Comparison of ENCODE assay signal across 8 cellular contexts in genomic region chr7:51160990-51161615, GRCh38.
DNase-seq lines count a peak whose midpoint lies in the region; ATAC-seq and TF ChIP-seq lines count a peak whose summit lies in the region.

No MANE protein-coding gene starts in this region.

- H3K4me3 ChIP-seq in OCI-LY7 (ENCODE audit: low read depth, low read length, poor library complexity, severe bottlenecking) = no peak overlapping the region
- no peak overlapping the region for H3K4me3 ChIP-seq in fibroblast of pulmonary artery (replicated peaks; ENCODE audit: low read depth, low read length)
- H3K4me3 ChIP-seq in testis = no peak overlapping the region

- peaks cover 15% of the 10 kb centered on the region for H3K4me1 Mint-ChIP-seq in activated T-helper 1 cell treated with anti-CD3 and anti-CD28 coated beads, Interleukin-12 subunit alpha, Interleukin-12 subunit beta, Interleukin-2, Interleukin-4 antibody, amounts not matched to agents 30 ng/mL and 10 ng/mL and 1 ng/mL, durations not matched to agents 14 hours and 24 hours and 36 hours (ENCODE audit: low read depth)

- H3K27ac ChIP-seq in OCI-LY7 (ENCODE audit: low read depth, low read length, poor library complexity, severe bottlenecking) (no peak overlapping the region), testis (no peak overlapping the region)

- no peak overlapping the region for H3K4me3 Mint-ChIP-seq in activated T-helper 1 cell treated with anti-CD3 and anti-CD28 coated beads, Interleukin-12 subunit alpha, Interleukin-12 subunit beta, Interleukin-2, Interleukin-4 antibody, amounts not matched to agents 30 ng/mL and 10 ng/mL and 1 ng/mL, durations not matched to agents 14 hours and 24 hours and 36 hours

- intact Hi-C loops in OCI-LY7 (cut with micrococcal nuclease; ENCODE audit: unreplicated experiment) = loop anchor here (5.0 kb wide), 2 partner anchors 266 to 1069 kb away; partner anchors contain the start of gene ZPBP
- intact Hi-C loops in activated T-helper 1 cell treated with anti-CD3 and anti-CD28 coated beads, Interleukin-12 subunit alpha, Interleukin-12 subunit beta, Interleukin-2, Interleukin-4 antibody, amounts not matched to agents 30 ng/mL and 10 ng/mL and 1 ng/mL, durations not matched to agents 14 hours and 24 hours and 36 hours (cut with micrococcal nuclease) = loop anchor here (1.0 to 10.0 kb wide), 6 partner anchors 93 to 1069 kb away; no protein-coding TSS in a partner anchor
- intact Hi-C loops in testis (cut with DNase I; ENCODE audit: low total_unique reads) = loop anchor here (10.0 kb wide), 1 partner anchor 204 kb away; no protein-coding TSS in a partner anchor

- no peaks in the 10 kb centered on the region for H3K27me3 ChIP-seq in testis

- peaks cover 12% of the 10 kb centered on the region for H3K27me3 Mint-ChIP-seq in activated T-helper 1 cell treated with anti-CD3 and anti-CD28 coated beads, Interleukin-12 subunit alpha, Interleukin-12 subunit beta, Interleukin-2, Interleukin-4 antibody, amounts not matched to agents 30 ng/mL and 10 ng/mL and 1 ng/mL, durations not matched to agents 14 hours and 24 hours and 36 hours (ENCODE audit: insufficient read depth)

- no peaks in the 10 kb centered on the region for H3K9me3 Mint-ChIP-seq in activated T-helper 1 cell treated with anti-CD3 and anti-CD28 coated beads, Interleukin-12 subunit alpha, Interleukin-12 subunit beta, Interleukin-2, Interleukin-4 antibody, amounts not matched to agents 30 ng/mL and 10 ng/mL and 1 ng/mL, durations not matched to agents 14 hours and 24 hours and 36 hours

- POLR2A ChIA-PET in OCI-LY7 (lab: Charles Lee) = interaction anchor here (3.4 kb wide), 1 partner anchor 9 kb away, joined by 9 read pairs; no protein-coding TSS in a partner anchor

- no peaks in the 10 kb centered on the region for H3K36me3 ChIP-seq in OCI-LY7 (ENCODE audit: insufficient read depth, low read length)
- H3K36me3 ChIP-seq in testis (ENCODE audit: low read depth, missing control alignments) = no peaks in the 10 kb centered on the region

- CTCF ChIA-PET in OCI-LY7 (lab: Charles Lee; ENCODE audit: unreplicated experiment) = interaction anchor here (0.5 to 1.4 kb wide), 3 partner anchors 743 to 1067 kb away, joined by 3 to 4 read pairs (median 3); no protein-coding TSS in a partner anchor

- no peak overlapping the region for H3K27ac Mint-ChIP-seq in activated T-helper 1 cell treated with anti-CD3 and anti-CD28 coated beads, Interleukin-12 subunit alpha, Interleukin-12 subunit beta, Interleukin-2, Interleukin-4 antibody, amounts not matched to agents 30 ng/mL and 10 ng/mL and 1 ng/mL, durations not matched to agents 14 hours and 24 hours and 36 hours

- no peaks in the 10 kb centered on the region for H3K4me1 ChIP-seq in OCI-LY7 (ENCODE audit: insufficient read depth, low read length, poor library complexity, severe bottlenecking)
- H3K4me1 ChIP-seq in testis = no peaks in the 10 kb centered on the region

- H2AFZ ChIP-seq in OCI-LY7 (ENCODE audit: low read length) = peak overlapping the region; percentile 12; the same call in 1 of the 2 replicates

- H3K9me2 ChIP-seq in OCI-LY7 (ENCODE audit: insufficient read depth, low read length) = no peaks in the 10 kb centered on the region

- no peaks in the 10 kb centered on the region for H3K9me3 ChIP-seq in OCI-LY7 (ENCODE audit: low read length)
- no peaks in the 10 kb centered on the region for H3K9me3 ChIP-seq in testis

- H3K36me3 Mint-ChIP-seq in activated T-helper 1 cell treated with anti-CD3 and anti-CD28 coated beads, Interleukin-12 subunit alpha, Interleukin-12 subunit beta, Interleukin-2, Interleukin-4 antibody, amounts not matched to agents 30 ng/mL and 10 ng/mL and 1 ng/mL, durations not matched to agents 14 hours and 24 hours and 36 hours (ENCODE audit: low read depth) = no peaks in the 10 kb centered on the region

- TF ChIP-seq POLR2A in testis (IDR thresholded peaks at IDR 0.05) = no peak

- 40 to 53% methylated on average over 9 of the region's 9 CpGs for WGBS in testis, 2 donors

- no peaks in the 10 kb centered on the region for H4K20me1 ChIP-seq in OCI-LY7 (ENCODE audit: insufficient read depth, low read length)

- ATAC-seq in HG03432 (IDR thresholded peaks at IDR 0.05; ENCODE audit: unreplicated experiment) = peak; percentile 52

- BruUV-seq in OCI-LY7 (replicated peaks; lab: Mats Ljungman, UMichigan) = no TSS peak

- no peak overlapping the region for H3K4me2 ChIP-seq in OCI-LY7 (ENCODE audit: low read length)

- no peaks in the 10 kb centered on the region for H3K79me2 ChIP-seq in OCI-LY7 (ENCODE audit: insufficient read depth, low read depth, low read length)

- DNase-seq in NCI-H2081 (lab: John Stamatoyannopoulos, UW) (peak; percentile 76 to 80), NCI-H2081 treated with DMSO at 0.1 percent for 48 hours (lab: John Stamatoyannopoulos, UW) (no peak), OCI-LY7 (ENCODE audit: low spot score) (peak; percentile 62), fibroblast of pulmonary artery (ENCODE audit: low read depth) (peak; percentile 83), non-pigmented ciliary epithelial cell (ENCODE audit: low read depth) (peak; percentile 43), testis (peak; percentile 73)
- peak; percentile 31 for DNase-seq in activated T-helper 1 cell treated with anti-CD3 and anti-CD28 coated beads, Interleukin-12 subunit alpha, Interleukin-12 subunit beta, Interleukin-2, Interleukin-4 antibody, amounts not matched to agents 30 ng/mL and 10 ng/mL and 1 ng/mL, durations not matched to agents 14 hours and 24 hours and 36 hours (ENCODE audit: low spot score)

- TF ChIP-seq CTCF in OCI-LY7 (conservative IDR thresholded peaks at IDR 0.05; ENCODE audit: low read length) (peak; percentile 96), fibroblast of pulmonary artery (IDR thresholded peaks at IDR 0.05; ENCODE audit: low read length, missing control alignments) (peak; percentile 99), testis (IDR thresholded peaks at IDR 0.05) (peak; percentile 59 to 89 (median 85))
